9 cellular contexts compared by ENCODE assay signal in the genomic region with DNA sequence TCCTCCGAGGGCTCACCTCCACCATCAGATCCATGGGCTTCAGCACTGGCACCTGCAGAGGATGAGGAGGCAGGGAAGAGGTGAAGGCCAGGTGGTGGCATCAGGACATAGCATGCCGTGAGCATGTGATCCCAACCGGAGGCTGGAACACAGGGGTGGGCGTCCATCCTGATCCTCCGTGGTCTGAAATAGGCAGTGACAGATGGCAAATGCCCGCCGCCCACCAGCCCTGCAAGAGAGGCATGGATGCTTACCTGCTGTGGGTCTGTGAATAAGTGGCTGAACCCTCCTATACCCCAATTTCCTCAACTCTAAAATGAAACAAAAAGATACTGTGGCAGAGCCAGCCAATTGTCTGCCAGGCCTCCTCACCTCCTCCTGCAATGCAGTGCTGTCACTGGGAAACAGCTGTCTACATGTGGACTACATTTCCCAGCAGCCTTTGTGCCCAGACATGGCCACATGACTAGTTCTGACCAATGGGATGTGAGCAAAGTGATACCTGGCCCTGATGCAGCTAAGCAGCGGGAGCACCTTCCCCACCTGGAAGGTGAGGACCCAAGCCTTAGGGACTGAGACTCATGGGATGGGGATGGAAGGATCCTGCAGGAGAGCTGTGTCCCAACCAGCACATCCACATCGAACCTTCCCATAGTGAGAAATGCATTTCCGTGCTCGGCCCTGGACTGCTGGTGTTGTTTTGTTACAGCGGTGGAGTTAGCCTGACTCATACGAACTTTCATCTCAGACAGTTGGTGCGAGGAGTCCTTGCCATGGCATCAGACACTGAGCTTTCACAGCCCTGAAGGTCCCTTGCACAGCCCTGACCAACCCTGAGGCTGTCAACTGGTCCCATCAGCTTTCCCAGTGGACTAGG.
A peak's percentile ranks its signal among the peaks of the same experiment; 100 is the strongest.
DNase-seq lines count a peak whose midpoint lies in the region; ATAC-seq and TF ChIP-seq lines count a peak whose summit lies in the region.
"Had no signal": no experiment of that assay in that cellular context is flagged by ENCODE, and none has a peak within 500 bp of the region (broad histone marks: within the 10 kb centered on the region; RNA-seq: fewer than 3 reads in every experiment).

No MANE protein-coding gene starts in this region.

- in situ Hi-C loops in ACHN (cut with HindIII; ENCODE audit: low pct_ligation_motif_present, low pct_unique_long_range_greater_than_20kb, low sequenced_read_pairs) = no loop called here
- in situ Hi-C loops in G401 (cut with HindIII; ENCODE audit: low sequenced_read_pairs) = no loop called here
- in situ Hi-C loops in SK-MEL-5 (cut with HindIII; ENCODE audit: low pct_unique_long_range_greater_than_20kb, low sequenced_read_pairs) = no loop called here

- no peak overlapping the region for H3K27ac ChIP-seq in esophagus squamous epithelium

- TF ChIP-seq POLR2A in esophagus squamous epithelium (IDR thresholded peaks at IDR 0.05) = no peak

- WGBS in esophagus squamous epithelium, 2 donors = 69 to 93% methylated on average over 3 to 8 of the region's 14 CpGs

- DNase-seq in ACHN (peak; percentile 32), G401 (ENCODE audit: low spot score) (peak; percentile 55), SK-MEL-5 (ENCODE audit: low read depth, low spot score) (peak; percentile 67), glutamatergic neuron (no peak), epidermal melanocyte (ENCODE audit: insufficient read length, low spot score) (no peak), esophagus squamous epithelium (lab: John Stamatoyannopoulos, UW) (no peak)

- no peaks in the 10 kb centered on the region for H3K9me3 ChIP-seq in esophagus squamous epithelium

- no peak for TF ChIP-seq CTCF in glutamatergic neuron (IDR thresholded peaks at IDR 0.05; ENCODE audit: partially characterized antibody, unreplicated experiment)
- TF ChIP-seq CTCF in esophagus squamous epithelium (IDR thresholded peaks at IDR 0.05) = no peak

- H3K36me3 ChIP-seq in esophagus squamous epithelium = peaks cover 0 to 77% (median 0%) of the 10 kb centered on the region in 3 donors

- peaks cover 4% of the 10 kb centered on the region for H3K4me1 Mint-ChIP-seq in glutamatergic neuron (ENCODE audit: low read depth, unreplicated experiment)
- H3K4me1 Mint-ChIP-seq: naive thymus-derived CD8-positive, alpha-beta T cell had no signal

- intact Hi-C loops in esophagus squamous epithelium (cut with DNase I) = no loop called here

- peaks cover 3% of the 10 kb centered on the region for H3K9me3 Mint-ChIP-seq in glutamatergic neuron (ENCODE audit: unreplicated experiment)
- H3K9me3 Mint-ChIP-seq: naive thymus-derived CD8-positive, alpha-beta T cell had no signal

- H3K27me3 Mint-ChIP-seq in glutamatergic neuron (ENCODE audit: unreplicated experiment) = peaks cover 5% of the 10 kb centered on the region

- no peaks in the 10 kb centered on the region for H3K36me3 Mint-ChIP-seq in glutamatergic neuron (ENCODE audit: unreplicated experiment)
- H3K36me3 Mint-ChIP-seq: naive thymus-derived CD8-positive, alpha-beta T cell had no signal

- no peaks in the 10 kb centered on the region for H3K4me1 ChIP-seq in esophagus squamous epithelium

- no peak overlapping the region for H3K4me3 ChIP-seq in esophagus squamous epithelium

- ATAC-seq in HG03354 (IDR thresholded peaks at IDR 0.05; ENCODE audit: poor library complexity, severe bottlenecking, unreplicated experiment) = peak; percentile 72
- ATAC-seq in HG02763 (IDR thresholded peaks at IDR 0.05; ENCODE audit: unreplicated experiment) = no peak
- ATAC-seq: naive thymus-derived CD8-positive, alpha-beta T cell had no signal

- H3K4me3 Mint-ChIP-seq in glutamatergic neuron (ENCODE audit: unreplicated experiment) = no peak overlapping the region
- H3K4me3 Mint-ChIP-seq: naive thymus-derived CD8-positive, alpha-beta T cell had no signal

- H3K27ac Mint-ChIP-seq in glutamatergic neuron (ENCODE audit: unreplicated experiment) = peak overlapping the region; percentile 38
- H3K27ac Mint-ChIP-seq: naive thymus-derived CD8-positive, alpha-beta T cell had no signal

- H3K27me3 ChIP-seq in esophagus squamous epithelium = peaks cover 0 to 17% (median 0%) of the 10 kb centered on the region in 4 donors

Comparison
In these comparisons a context has a peak if more than half of its experiments do, and no peak if none do; other contexts are left out.
1. DNase-seq: peak in ACHN (single experiment), G401 (single experiment) and SK-MEL-5 (single experiment); none in glutamatergic neuron (single experiment), epidermal melanocyte (single experiment) and esophagus squamous epithelium (single experiment).